Comparison of ENCODE assay signal across 14 cellular contexts in the genomic region with DNA sequence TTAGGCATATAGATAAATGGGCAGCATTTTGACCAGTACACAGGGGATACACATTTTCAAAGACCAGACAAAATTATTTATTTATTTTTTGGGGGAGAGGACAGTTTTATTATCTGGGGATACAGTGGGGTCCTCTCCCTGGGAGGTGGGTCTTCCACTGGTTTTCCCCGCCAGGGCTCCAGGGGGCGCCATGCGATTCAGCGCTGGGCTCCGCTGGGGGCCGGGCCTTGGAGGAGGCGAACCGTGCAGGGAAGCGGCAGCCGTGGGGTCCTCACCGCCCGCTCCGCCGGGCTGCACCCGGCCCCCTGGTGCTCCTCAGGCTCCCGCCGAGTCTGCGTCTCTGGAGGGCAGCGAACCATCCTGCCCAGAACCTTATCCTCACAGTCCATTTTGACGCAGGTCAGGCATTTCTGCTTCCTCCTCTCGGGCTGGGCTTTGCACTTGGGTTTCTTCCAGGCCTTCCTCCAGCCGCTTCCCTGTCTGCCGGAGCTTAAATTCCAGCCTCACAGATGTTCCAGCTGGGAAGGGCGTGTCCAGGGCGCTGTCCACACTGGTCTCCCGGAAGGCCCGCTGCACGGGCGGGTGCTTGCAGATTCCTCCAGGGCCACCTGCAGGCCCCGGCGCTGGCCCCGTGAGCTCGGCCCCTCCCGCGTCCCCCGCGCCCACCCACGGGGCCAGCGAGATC. TPM values are rescaled to one million over a fixed set of nuclear protein-coding genes. Genes with fewer than 3 reads are reported as not detected.
DNase-seq lines count a peak whose midpoint lies in the region; ATAC-seq, FAIRE-seq and TF ChIP-seq lines count a peak whose summit lies in the region.
"Not testable (repeated sequence)": the region's sequence is repeated elsewhere in the genome, so short reads cannot be mapped to it uniquely, and the experiment has no call there.
"Had no signal": no experiment of that assay in that cellular context is flagged by ENCODE, and none has a peak within 500 bp of the region (broad histone marks: within the 10 kb centered on the region; RNA-seq: fewer than 3 reads in every experiment).

No MANE protein-coding gene starts in this region.

- H3K9me3 ChIP-seq in BE2C; K562 (replicated peaks; ENCODE audit: control insufficient read depth, insufficient read depth, low read depth, low read length); lower lobe of right lung: not testable (repeated sequence)

- POLR2A ChIA-PET in T-cell (lab: Charles Lee); K562 (lab: Yijun Ruan, JAX): not testable (repeated sequence)

- CTCF ChIA-PET in T-cell (lab: Charles Lee); activated CD8-positive, alpha-beta memory T cell treated with anti-CD3 and anti-CD28 coated beads, Interleukin-2, amount 10 ng/mL, durations not matched to agents 7 days and 5 days (lab: Charles Lee); K562 (lab: Yijun Ruan, JAX; ENCODE audit: low intra/inter-chr PET ratio): not testable (repeated sequence)

- not testable (repeated sequence) for H4K20me1 ChIP-seq in K562 (replicated peaks; ENCODE audit: control insufficient read depth, insufficient read depth, low read length)

- not testable (repeated sequence) for H3K27me3 ChIP-seq in BE2C; K562 (ENCODE audit: control insufficient read depth in 2 of 2, insufficient read depth in 2 of 2, low read length in 2 of 2)
- peaks cover 13% of the 10 kb centered on the region for H3K27me3 ChIP-seq in lower lobe of right lung (ENCODE audit: low read depth)

- not testable (repeated sequence) for TF ChIP-seq CTCF in BE2C (IDR thresholded peaks at IDR 0.05; ENCODE audit: low read depth, low read length); K562 (IDR thresholded peaks at IDR 0.05 in 2 of 3, conservative IDR thresholded peaks at IDR 0.05 in 1 of 3; ENCODE audit: insufficient read depth in 2 of 3, low read depth in 1 of 3, low read length in 3 of 3)
- TF ChIP-seq CTCF in lower lobe of right lung (IDR thresholded peaks at IDR 0.05): peak; percentile 11

- not testable (repeated sequence) for H3K4me1 ChIP-seq in BE2C; K562 (replicated peaks in 1 of 2; ENCODE audit: control insufficient read depth in 2 of 2, insufficient read depth in 2 of 2, low read length in 2 of 2); lower lobe of right lung

- not testable (repeated sequence) for TF ChIP-seq RAD21 in K562 (CRISPR knock-in tag; conservative IDR thresholded peaks at IDR 0.05 in 1 of 2, IDR thresholded peaks at IDR 0.05 in 1 of 2)

- not testable (repeated sequence) for H3K9ac ChIP-seq in K562 (ENCODE audit: insufficient read depth in 1 of 2, low read depth in 2 of 2, low read length in 2 of 2)

- H3K4me2 ChIP-seq in K562 (ENCODE audit: insufficient read depth, low read length): not testable (repeated sequence)

- H3K4me1 Mint-ChIP-seq in T-cell; activated CD8-positive, alpha-beta memory T cell treated with anti-CD3 and anti-CD28 coated beads, Interleukin-2, amount 10 ng/mL, durations not matched to agents 7 days and 5 days: not testable (repeated sequence)

- not testable (repeated sequence) for H3K27ac Mint-ChIP-seq in T-cell; activated CD8-positive, alpha-beta memory T cell treated with anti-CD3 and anti-CD28 coated beads, Interleukin-2, amount 10 ng/mL, durations not matched to agents 7 days and 5 days

- WGBS in K562 (ENCODE audit: insufficient coverage, low coverage, missing lambda C conversion rate): 0% methylated on average over 1 of the region's 39 CpGs

- H3K36me3 ChIP-seq in BE2C; K562 (ENCODE audit: control insufficient read depth, insufficient read depth, low read length); lower lobe of right lung: not testable (repeated sequence)

- not testable (repeated sequence) for TF ChIP-seq POLR2A in K562 (conservative IDR thresholded peaks at IDR 0.05)

- not testable (repeated sequence) for H3K36me3 Mint-ChIP-seq in T-cell; activated CD8-positive, alpha-beta memory T cell treated with anti-CD3 and anti-CD28 coated beads, Interleukin-2, amount 10 ng/mL, durations not matched to agents 7 days and 5 days

- peak overlapping the region in 1 of 3 donors; percentile 51 for H3K4me3 Mint-ChIP-seq in T-cell
- not testable (repeated sequence) for H3K4me3 Mint-ChIP-seq in activated CD8-positive, alpha-beta memory T cell treated with anti-CD3 and anti-CD28 coated beads, Interleukin-2, amount 10 ng/mL, durations not matched to agents 7 days and 5 days

- peak overlapping the region; percentile 41 for H3K4me3 ChIP-seq in BE2C (ENCODE audit: low read depth, low read length)
- not testable (repeated sequence) for H3K4me3 ChIP-seq in K562, lower lobe of right lung

- H3K27me3 Mint-ChIP-seq in T-cell: peaks cover 15 to 18% of the 10 kb centered on the region in 2 donors
- H3K27me3 Mint-ChIP-seq in activated CD8-positive, alpha-beta memory T cell treated with anti-CD3 and anti-CD28 coated beads, Interleukin-2, amount 10 ng/mL, durations not matched to agents 7 days and 5 days: peaks cover 17% of the 10 kb centered on the region

- not testable (repeated sequence) for H3K9me1 ChIP-seq in K562 (ENCODE audit: control insufficient read depth, insufficient read depth, low read length)

- in situ Hi-C loops in K562 (cut with MboI): not testable (repeated sequence)

- ATAC-seq in GM21390 (IDR thresholded peaks at IDR 0.05; ENCODE audit: unreplicated experiment) (peak; percentile 64), HG03066 (IDR thresholded peaks at IDR 0.05; ENCODE audit: low read depth, unreplicated experiment) (peak; percentile 68), T-cell (replicated peaks in 1 of 4) (peak in 3 of 4 experiments; percentile 42 to 49 (median 48)), K562 (peak; percentile 78)
- peak; percentile 51 for ATAC-seq in activated CD8-positive, alpha-beta memory T cell treated with anti-CD3 and anti-CD28 coated beads, Interleukin-2, amount 10 ng/mL, durations not matched to agents 7 days and 5 days
- not testable (repeated sequence) for ATAC-seq in lower lobe of right lung
- peak; percentile 61 for ATAC-seq in stimulated activated naive CD8-positive, alpha-beta T cell treated with anti-CD3 and anti-CD28 coated beads, Interleukin-15, Interleukin-2, amounts not matched to agents 100 U/mL and 50 U/mL, for 24 hours

- not testable (repeated sequence) for H3K79me2 ChIP-seq in K562 (ENCODE audit: control insufficient read depth, insufficient read depth, low read length)

- H3K9me3 Mint-ChIP-seq in T-cell; activated CD8-positive, alpha-beta memory T cell treated with anti-CD3 and anti-CD28 coated beads, Interleukin-2, amount 10 ng/mL, durations not matched to agents 7 days and 5 days (ENCODE audit: low read depth): not testable (repeated sequence)

- not testable (repeated sequence) for TF ChIP-seq EP300 in K562 (IDR thresholded peaks at IDR 0.05; ENCODE audit: low read length)

- H3K27ac ChIP-seq in K562 (ENCODE audit: extremely low read depth, low read depth, low read length); lower lobe of right lung: not testable (repeated sequence)

- BruUV-seq in K562 (replicated peaks; lab: Mats Ljungman, UMichigan): not testable (repeated sequence)

- intact Hi-C loops in K562 (cut with micrococcal nuclease); lower lobe of right lung (cut with DNase I): not testable (repeated sequence)

- not testable (repeated sequence) for H2AFZ ChIP-seq in K562 (ENCODE audit: low read depth, low read length)

- FAIRE-seq in K562 (lab: Jason Lieb, UNC): not testable (repeated sequence)

- not testable (repeated sequence) for DNase-seq in BE2C; T-cell; activated CD8-positive, alpha-beta memory T cell treated with anti-CD3 and anti-CD28 coated beads, Interleukin-2, amount 10 ng/mL, durations not matched to agents 7 days and 5 days; K562 (ENCODE audit: extremely low read depth in 1 of 4, low spot score in 3 of 4); lower lobe of right lung; stimulated activated naive CD8-positive, alpha-beta T cell treated with anti-CD3 and anti-CD28 coated beads, Interleukin-15, Interleukin-2, amounts not matched to agents 100 U/mL and 50 U/mL, for 24 hours

RNA-seq across cellular contexts. Expression of gene FRG2, which starts 10.8 kb away (rescaled TPM):
- not detected for polyA plus RNA-seq in BE2C (2012; ENCODE audit: insufficient read depth, insufficient read length, low read depth)
- total RNA-seq in T-cell (not detected), K562 (2014; rRNA removed) (0.12 TPM in 1 of 2 replicates, not detected in the other), K562 (2014; rRNA removed; fragmentation: Illumina TruSeq; extraction: Trizol) (0.06 TPM in 1 of 2 replicates, not detected in the other), K562 (2015; rRNA removed; fragmentation: Illumina TruSeq; extraction: Trizol) (0.11 and 0.15 TPM in 2 replicates), K562 (2021) (not detected in 2 replicates), lower lobe of right lung (not detected)
- total RNA-seq in activated CD8-positive, alpha-beta memory T cell treated with anti-CD3 and anti-CD28 coated beads, Interleukin-2, amount 10 ng/mL, durations not matched to agents 7 days and 5 days: not detected
- not detected in 2 replicates for total RNA-seq in K562 (2011; cell fraction: chromatin; rRNA removed; ENCODE audit: low replicate concordance)
- total RNA-seq in K562 (2011; cell fraction: nucleolus; rRNA removed): not detected in 2 replicates
- total RNA-seq in K562 (2011; cell fraction: nucleoplasm; rRNA removed): not detected in 2 replicates
- polyA plus RNA-seq in K562 (2011; rRNA removed) (not detected in 2 replicates), K562 (2014; fragmentation: Illumina TruSeq; extraction: Trizol) (0.07 TPM in 1 of 2 replicates, not detected in the other), K562 (2014; fragmentation: Nextera tagmentation; extraction: Ambion mirVana) (under 1 TPM; 0.08 to 0.13 TPM), K562 (2014; rRNA removed) (0.12 TPM in 1 of 2 replicates, not detected in the other)
- polyA plus RNA-seq in K562 (2011; cell fraction: cytosol; rRNA removed): not detected in 2 replicates
- not detected in 2 replicates for polyA plus RNA-seq in K562 (2011; cell fraction: nucleus; rRNA removed)
- polyA plus RNA-seq in K562 (2012): 0.13 and 0.90 TPM in 2 replicates
- polyA minus RNA-seq in K562 (2011; rRNA and poly(A)+ RNA removed): not detected in 2 replicates
- polyA minus RNA-seq in K562 (2011; cell fraction: cytosol; rRNA and poly(A)+ RNA removed): not detected in 2 replicates
- polyA minus RNA-seq in K562 (2011; cell fraction: nucleus; rRNA and poly(A)+ RNA removed): 0.13 TPM in 1 of 2 replicates, not detected in the other
- total RNA-seq: glomerular endothelial cell, omental fat pad, stomach, tibial nerve had no signal
- polyA plus RNA-seq: CD14-positive monocyte, small intestine, stomach had no signal

RNA-seq across cellular contexts. Expression of gene DBET, which starts 26.5 kb away (rescaled TPM):
- not detected for polyA plus RNA-seq in BE2C (2012; ENCODE audit: insufficient read depth, insufficient read length, low read depth)
- total RNA-seq in T-cell (under 1 TPM in 1 of 5 donors, not detected in 4; 0.09 TPM), K562 (2014; rRNA removed) (not detected in 2 replicates), K562 (2014; rRNA removed; fragmentation: Illumina TruSeq; extraction: Trizol) (not detected in 2 replicates), K562 (2015; rRNA removed; fragmentation: Illumina TruSeq; extraction: Trizol) (not detected in 2 replicates), K562 (2021) (not detected in 2 replicates), lower lobe of right lung (not detected)
- not detected for total RNA-seq in activated CD8-positive, alpha-beta memory T cell treated with anti-CD3 and anti-CD28 coated beads, Interleukin-2, amount 10 ng/mL, durations not matched to agents 7 days and 5 days
- not detected in 2 replicates for total RNA-seq in K562 (2011; cell fraction: chromatin; rRNA removed; ENCODE audit: low replicate concordance)
- not detected in 2 replicates for total RNA-seq in K562 (2011; cell fraction: nucleolus; rRNA removed)
- total RNA-seq in K562 (2011; cell fraction: nucleoplasm; rRNA removed): not detected in 2 replicates
- polyA plus RNA-seq in K562 (2011; rRNA removed) (not detected in 2 replicates), K562 (2014; fragmentation: Illumina TruSeq; extraction: Trizol) (not detected in 2 replicates), K562 (2014; fragmentation: Nextera tagmentation; extraction: Ambion mirVana) (not detected), K562 (2014; rRNA removed) (not detected in 2 replicates)
- polyA plus RNA-seq in K562 (2011; cell fraction: cytosol; rRNA removed): not detected in 2 replicates
- not detected in 2 replicates for polyA plus RNA-seq in K562 (2011; cell fraction: nucleus; rRNA removed)
- polyA plus RNA-seq in K562 (2012): not detected in 2 replicates
- polyA minus RNA-seq in K562 (2011; rRNA and poly(A)+ RNA removed): not detected in 2 replicates
- polyA minus RNA-seq in K562 (2011; cell fraction: cytosol; rRNA and poly(A)+ RNA removed): not detected in 2 replicates
- not detected in 2 replicates for polyA minus RNA-seq in K562 (2011; cell fraction: nucleus; rRNA and poly(A)+ RNA removed)
- total RNA-seq: glomerular endothelial cell, omental fat pad, stomach, tibial nerve had no signal
- polyA plus RNA-seq: CD14-positive monocyte, small intestine, stomach had no signal
